14 cellular contexts compared by ENCODE assay signal in the genomic region with DNA sequence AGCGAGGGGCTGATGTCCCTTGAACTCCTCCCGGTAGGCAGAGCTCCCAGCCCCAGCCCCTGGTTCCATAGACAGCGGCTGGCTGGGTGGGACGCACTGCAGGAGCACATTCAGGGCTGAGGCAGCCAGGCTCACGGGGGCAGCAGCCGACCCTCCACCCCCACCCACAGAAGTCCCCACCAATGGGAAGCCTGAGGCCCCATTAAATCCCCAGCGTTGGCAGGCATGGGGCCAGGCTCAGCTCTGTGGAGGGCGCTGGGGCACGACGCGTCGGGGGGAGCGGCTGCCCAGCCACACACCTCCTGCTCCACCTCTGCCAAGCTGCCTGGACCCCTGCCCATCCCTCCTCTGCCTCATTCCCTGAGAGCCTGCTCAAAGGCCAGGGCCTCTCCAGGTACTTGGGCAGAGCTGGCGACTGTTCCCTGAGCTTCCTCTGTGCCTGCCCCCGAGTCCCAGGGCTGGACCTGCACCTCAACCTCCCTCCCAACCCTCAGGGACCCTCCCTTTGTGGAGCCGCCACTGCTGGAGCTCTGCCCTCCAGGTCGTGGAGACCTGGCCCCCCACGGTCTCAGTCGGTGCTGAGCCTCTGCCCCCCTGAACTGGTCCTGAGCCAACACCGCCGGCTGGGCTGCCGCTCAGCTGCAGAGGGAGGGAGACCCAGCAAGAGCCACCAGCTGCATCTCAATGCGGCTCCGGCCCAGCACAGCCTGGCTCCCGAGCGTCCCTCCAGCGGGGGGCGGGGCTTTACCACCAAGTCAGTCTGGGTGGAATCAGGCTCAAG. TPM values are rescaled to one million over a fixed set of nuclear protein-coding genes. Genes with fewer than 3 reads are reported as not detected.
DNase-seq lines count a peak whose midpoint lies in the region; ATAC-seq lines count a peak whose summit lies in the region.
"Had no signal": no experiment of that assay in that cellular context is flagged by ENCODE, and none has a peak within 500 bp of the region (broad histone marks: within the 10 kb centered on the region; RNA-seq: fewer than 3 reads in every experiment).

No MANE protein-coding gene starts in this region.

- 37% methylated on average over 28 of the region's 28 CpGs for WGBS in right cardiac atrium

- H3K27ac ChIP-seq in right cardiac atrium (ENCODE audit: low read length), result no peak overlapping the region
- H3K27ac ChIP-seq: SJSA1, transverse colon, WERI-Rb-1 had no signal

- peak; percentile 8 for DNase-seq in NCI-H510A (lab: John Stamatoyannopoulos, UW)
- no peak for DNase-seq in NCI-H510A treated with DMSO at 0.1 percent for 48 hours (lab: John Stamatoyannopoulos, UW)
- peak; percentile 29 for DNase-seq in NCI-H69 (lab: John Stamatoyannopoulos, UW)
- peak; percentile 61 to 83 (median 79) for DNase-seq in right cardiac atrium
- DNase-seq in retina, result peak; percentile 79
- DNase-seq in stimulated activated CD8-positive, alpha-beta memory T cell treated with anti-CD3 and anti-CD28 coated beads, Interleukin-4, amount 100 ng/mL, for 48 hours, result no peak
- DNase-seq: activated T-cell treated with anti-CD3 and anti-CD28 coated beads, Interleukin-2, amount 50 U/mL, for 24 hours; transverse colon; WERI-Rb-1 had no signal

- H3K27me3 ChIP-seq in right cardiac atrium (ENCODE audit: control insufficient read depth, insufficient read depth), result no peaks in the 10 kb centered on the region

- H3K4me1 ChIP-seq in right cardiac atrium (ENCODE audit: control insufficient read depth, insufficient read depth, low read length), result no peaks in the 10 kb centered on the region
- H3K4me1 ChIP-seq: SJSA1 had no signal

- intact Hi-C loops in right cardiac atrium (cut with DNase I), result no loop called here

- H3K9me3 ChIP-seq in right cardiac atrium (ENCODE audit: control insufficient read depth, low read length), result no peaks in the 10 kb centered on the region
- H3K9me3 ChIP-seq: transverse colon had no signal

- no peak overlapping the region for H3K4me3 ChIP-seq in right cardiac atrium (ENCODE audit: low read length)
- H3K4me3 ChIP-seq: SJSA1, transverse colon had no signal

- ATAC-seq in right cardiac atrium (peak; percentile 36 to 52), GM18519 (IDR thresholded peaks at IDR 0.05; ENCODE audit: low FRiP score, unreplicated experiment) (no peak), HG02885 (IDR thresholded peaks at IDR 0.05; ENCODE audit: poor library complexity, unreplicated experiment) (no peak)

RNA-seq across cellular contexts. Expression of gene CHRNA4, which starts 9.1 kb away (rescaled TPM):
- under 1 TPM in 3 of 4 donors, not detected in 1; 0.17 to 0.54 (median 0.38) TPM for total RNA-seq in right cardiac atrium
- 0.02 TPM for polyA plus RNA-seq in right cardiac atrium
- total RNA-seq: mucosa of gallbladder, SJSA1 had no signal
- polyA plus RNA-seq: AG04450 had no signal

RNA-seq across cellular contexts. Expression of gene COL20A1, which starts 59.0 kb away (rescaled TPM):
- not detected for total RNA-seq in right cardiac atrium
- polyA plus RNA-seq in right cardiac atrium, result not detected
- total RNA-seq: SJSA1 had no signal
- polyA plus RNA-seq: AG04450 had no signal

Comparison
In these comparisons a context has a peak if more than half of its experiments do, and no peak if none do; other contexts are left out.
1. DNase-seq: peak in NCI-H510A (single experiment), NCI-H69 (single experiment), right cardiac atrium (3 of 3) and retina (single experiment); none in NCI-H510A treated with DMSO at 0.1 percent for 48 hours (single experiment) and stimulated activated CD8-positive, alpha-beta memory T cell treated with anti-CD3 and anti-CD28 coated beads, Interleukin-4, amount 100 ng/mL, for 48 hours (single experiment).
2. ATAC-seq: peak in right cardiac atrium (2 of 2); none in GM18519 (single experiment) and HG02885 (single experiment).